ENCODE assay signal across 6 cellular contexts in genomic region chr12:6938353-6939186, GRCh38. TPM values are rescaled to one million over a fixed set of nuclear protein-coding genes. Genes with fewer than 3 reads are reported as not detected.
DNase-seq lines count a peak whose midpoint lies in the region; TF ChIP-seq lines count a peak whose summit lies in the region.

No MANE protein-coding gene starts in this region.

- H3K27me3 Mint-ChIP-seq in dendritic cell treated with granulocyte-macrophage colony-stimulating factor and Interleukin-4, amounts not matched to agents 40 ng/mL and 50 ng/mL, for 4 days = peaks cover 2% of the 10 kb centered on the region

- peaks cover 70% of the 10 kb centered on the region for H3K4me1 Mint-ChIP-seq in dendritic cell treated with granulocyte-macrophage colony-stimulating factor and Interleukin-4, amounts not matched to agents 40 ng/mL and 50 ng/mL, for 4 days (ENCODE audit: low read depth)

- no peaks in the 10 kb centered on the region for H3K9me3 Mint-ChIP-seq in dendritic cell treated with granulocyte-macrophage colony-stimulating factor and Interleukin-4, amounts not matched to agents 40 ng/mL and 50 ng/mL, for 4 days

- peak overlapping the region; percentile 87 for H3K27ac Mint-ChIP-seq in dendritic cell treated with granulocyte-macrophage colony-stimulating factor and Interleukin-4, amounts not matched to agents 40 ng/mL and 50 ng/mL, for 4 days

- TF ChIP-seq POLR2A in prostate gland (IDR thresholded peaks at IDR 0.05) = no peak

- peak overlapping the region; percentile 79 for H3K4me3 Mint-ChIP-seq in dendritic cell treated with granulocyte-macrophage colony-stimulating factor and Interleukin-4, amounts not matched to agents 40 ng/mL and 50 ng/mL, for 4 days

- peaks cover 62% of the 10 kb centered on the region for H3K36me3 Mint-ChIP-seq in dendritic cell treated with granulocyte-macrophage colony-stimulating factor and Interleukin-4, amounts not matched to agents 40 ng/mL and 50 ng/mL, for 4 days (ENCODE audit: low read depth)

- intact Hi-C loops in dendritic cell treated with granulocyte-macrophage colony-stimulating factor and Interleukin-4, amounts not matched to agents 40 ng/mL and 50 ng/mL, for 4 days (cut with micrococcal nuclease) = loop anchor here (2.0 to 5.0 kb wide), 2 partner anchors 14 to 71 kb away; partner anchors contain the start of gene TPI1
- intact Hi-C loops in prostate gland (cut with DNase I) = loop anchor here (10.0 kb wide), 1 partner anchor 64 kb away; the partner anchor contains the start of gene SPSB2

- DNase-seq in Jurkat, Clone E6-1 (ENCODE audit: low read depth, low spot score) = no peak
- DNase-seq in prostate gland (ENCODE audit: low spot score) = no peak
- no peak for DNase-seq in activated gamma-delta T cell treated with Interleukin-2 at 50 U/mL for 16 hours
- DNase-seq in NCI-H2029 (lab: John Stamatoyannopoulos, UW) = no peak
- no peak for DNase-seq in NAMALWA (ENCODE audit: low spot score)

- no peak for TF ChIP-seq CTCF in prostate gland (IDR thresholded peaks at IDR 0.05)

- peaks cover 14% of the 10 kb centered on the region for H3K4me1 ChIP-seq in prostate gland (replicated peaks)

- 79% methylated on average over 30 of the region's 32 CpGs for WGBS in prostate gland

- H3K36me3 ChIP-seq in prostate gland = peaks cover 4 to 6% of the 10 kb centered on the region in 2 donors

- H3K27ac ChIP-seq in prostate gland = peak overlapping the region; percentile 92 to 94

- no peaks in the 10 kb centered on the region for H3K9me3 ChIP-seq in prostate gland

- H3K4me3 ChIP-seq in Jurkat, Clone E6-1 (ENCODE audit: low read length) = peak overlapping the region; percentile 88
- H3K4me3 ChIP-seq in prostate gland = peak overlapping the region; percentile 47 to 52

- no peaks in the 10 kb centered on the region for H3K27me3 ChIP-seq in prostate gland (replicated peaks; ENCODE audit: insufficient read depth)

RNA-seq across cellular contexts. Expression of gene RNU7-1, which starts 5.0 kb away (rescaled TPM):
- not detected for polyA plus RNA-seq in Jurkat, Clone E6-1 (2012; ENCODE audit: insufficient read depth, insufficient read length)
- not detected for total RNA-seq in prostate gland

RNA-seq across cellular contexts. Expression of gene C12orf57, which starts 5.3 kb away (rescaled TPM):
- polyA plus RNA-seq in Jurkat, Clone E6-1 (2012; ENCODE audit: insufficient read depth, insufficient read length) = 441 TPM
- total RNA-seq in prostate gland = 100 to 1,000 TPM; 352 to 711 TPM

RNA-seq across cellular contexts. Expression of gene ATN1, which starts 10.8 kb away (rescaled TPM):
- polyA plus RNA-seq in Jurkat, Clone E6-1 (2012; ENCODE audit: insufficient read depth, insufficient read length) = 13.1 TPM
- 100 to 1,000 TPM in 1 of 2 donors, 10 to 100 TPM in 1; 93.0 to 129 TPM for total RNA-seq in prostate gland

RNA-seq across cellular contexts. Expression of gene PTPN6, which starts 12.6 kb away (rescaled TPM):
- 609 TPM for polyA plus RNA-seq in Jurkat, Clone E6-1 (2012; ENCODE audit: insufficient read depth, insufficient read length)
- total RNA-seq in prostate gland = 10 to 100 TPM; 30.6 to 43.2 TPM

RNA-seq across cellular contexts. Expression of gene ENO2, which starts 24.2 kb away (rescaled TPM):
- 152 TPM for polyA plus RNA-seq in Jurkat, Clone E6-1 (2012; ENCODE audit: insufficient read depth, insufficient read length)
- total RNA-seq in prostate gland = 10 to 100 TPM in 1 of 2 donors, 1 to 10 TPM in 1; 6.9 to 13.0 TPM
